In the genomic region with DNA sequence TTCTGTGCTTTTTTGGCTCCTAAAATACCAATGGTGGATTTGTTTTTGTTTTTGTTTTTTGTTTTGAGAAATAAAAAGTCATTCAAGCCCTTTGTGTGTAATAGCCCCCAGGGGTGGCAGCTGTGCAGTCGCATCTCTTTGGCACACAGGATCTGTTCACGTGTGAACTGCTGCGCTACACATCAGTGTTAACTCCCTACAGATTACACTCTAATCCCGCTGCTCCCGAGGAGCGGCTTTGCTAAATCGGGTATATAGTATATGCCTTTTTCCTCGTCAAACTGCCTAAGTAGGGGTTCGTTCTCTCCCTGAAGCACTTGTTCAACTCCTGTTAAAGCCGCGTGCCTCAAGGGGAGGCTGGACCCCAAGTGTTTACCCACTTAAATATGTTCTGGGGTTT, we compare ENCODE assay signal across 20 cellular contexts.
"Had no signal": no experiment of that assay in that cellular context is flagged by ENCODE, and none has a peak within 500 bp of the region (broad histone marks: within the 10 kb centered on the region; RNA-seq: fewer than 3 reads in every experiment).

No MANE protein-coding gene starts in this region.

- H3K27ac Mint-ChIP-seq: T-cell had no signal

- H3K4me3 Mint-ChIP-seq: T-cell had no signal

- H3K27me3 Mint-ChIP-seq: T-cell had no signal

- DNase-seq: KBM-7, MV-4-11, NCI-H1048, NCI-H1105, NCI-H1417, NCI-H1436 treated with DMSO at 0.1 percent for 48 hours, NCI-H1694, NCI-H187 treated with DMSO at 0.1 percent for 48 hours, NCI-H2029 treated with DMSO at 0.1 percent for 48 hours, NCI-H2171 treated with DMSO at 0.1 percent for 48 hours, NCI-H345, NCI-H446 treated with DMSO at 0.1 percent for 48 hours, NCI-H510A treated with DMSO at 0.1 percent for 48 hours, NCI-H526, SHP77, SK-N-SH, SW 1271, T-cell had no signal

- H3K27ac ChIP-seq: HL-60, RWPE1 had no signal

- H3K9me3 Mint-ChIP-seq: T-cell had no signal

- H3K9me2 ChIP-seq: SK-N-SH had no signal

- H3K4me2 ChIP-seq: SK-N-SH had no signal

- ATAC-seq: T-cell had no signal
